In the genomic region with DNA sequence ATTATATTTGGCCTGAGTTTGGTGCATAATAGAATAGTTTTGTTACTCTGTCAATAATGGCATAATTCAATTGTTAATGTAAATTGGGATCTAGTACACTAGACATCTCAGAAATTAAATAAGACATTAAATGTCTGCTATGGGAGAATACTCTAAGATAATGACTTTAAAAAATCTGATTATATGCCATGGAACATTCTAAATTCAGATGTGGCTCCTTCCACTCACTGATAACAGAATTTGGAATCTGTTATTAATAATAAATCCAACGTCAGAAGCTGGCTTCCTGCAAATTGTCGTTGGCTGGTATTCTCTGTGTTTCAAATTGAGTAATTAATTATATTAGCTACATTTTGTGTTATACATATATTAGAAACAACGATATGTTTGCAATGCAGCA, we compare ENCODE assay signal across 30 cellular contexts.
"Had no signal": no experiment of that assay in that cellular context is flagged by ENCODE, and none has a peak within 500 bp of the region (broad histone marks: within the 10 kb centered on the region; RNA-seq: fewer than 3 reads in every experiment).

No MANE protein-coding gene starts in this region.

- H3K4me1 ChIP-seq: adrenal gland, ascending aorta, body of pancreas, breast epithelium had no signal

- DNase-seq: activated effector memory CD4-positive, alpha-beta T cell treated with anti-CD3 and anti-CD28 coated beads, Interleukin-2, amount 50 U/mL, for 16 hours; activated effector memory CD4-positive, alpha-beta T cell treated with Interleukin-2 at 50 U/mL for 16 hours; activated gamma-delta T cell; activated gamma-delta T cell treated with Interleukin-2 at 50 U/mL for 16 hours; activated naive CD4-positive, alpha-beta T cell; activated naive CD4-positive, alpha-beta T cell treated with anti-CD3 and anti-CD28 coated beads for 36 hours; activated naive CD4-positive, alpha-beta T cell treated with anti-CD3 and anti-CD28 coated beads, Interleukin-2, amount 10 ng/mL, durations not matched to agents 7 days and 5 days; activated naive CD4-positive, alpha-beta T cell treated with anti-CD3 and anti-CD28 coated beads, Interleukin-2, amount 50 U/mL, for 16 hours; activated naive CD4-positive, alpha-beta T cell treated with Interleukin-2 at 50 U/mL for 16 hours; activated naive CD8-positive, alpha-beta T cell treated with anti-CD3 and anti-CD28 coated beads for 36 hours; activated naive CD8-positive, alpha-beta T cell treated with anti-CD3 and anti-CD28 coated beads, Interleukin-2, amount 10 ng/mL, durations not matched to agents 7 days and 5 days; activated naive CD8-positive, alpha-beta T cell treated with anti-CD3 and anti-CD28 coated beads, Interleukin-2, amount 50 U/mL, for 24 hours; activated T-cell treated with anti-CD3 and anti-CD28 coated beads, Interleukin-2, amount 50 U/mL, for 4 hours; activated T-cell treated with anti-CD3 and anti-CD28 coated beads, Interleukin-2, amount 50 U/mL, for 48 hours; activated T-cell treated with anti-CD3 and anti-CD28 coated beads, Interleukin-2, amount 50 U/mL, for 72 hours; adrenal gland; amniotic stem cell; amygdala; anterior cingulate cortex; aorta; body of pancreas; brain microvascular endothelial cell; caudate nucleus; central memory CD4-positive, alpha-beta T cell; cerebellar nuclear complex had no signal

- H3K4me3 ChIP-seq: adrenal gland, ascending aorta, body of pancreas, breast epithelium, cardiac muscle cell had no signal

- ATAC-seq: activated naive CD4-positive, alpha-beta T cell treated with anti-CD3 and anti-CD28 coated beads, Interleukin-2, amount 50 U/mL, for 72 hours; activated naive CD8-positive, alpha-beta T cell treated with anti-CD3 and anti-CD28 coated beads, Interleukin-2, amount 50 U/mL, for 24 hours; activated T-cell treated with anti-CD3 and anti-CD28 coated beads, Interleukin-2, amount 50 U/mL, for 4 hours; activated T-cell treated with anti-CD3 and anti-CD28 coated beads, Interleukin-2, amount 50 U/mL, for 72 hours; activated T-helper 17 cell treated with anti-CD3 and anti-CD28 coated beads, Interleukin-2, amount 50 U/mL, for 72 hours; body of pancreas had no signal

- H3K27ac ChIP-seq: adrenal gland, ascending aorta, body of pancreas, brain microvascular endothelial cell, breast epithelium, cardiac muscle cell had no signal

- H3K36me3 ChIP-seq: adrenal gland, ascending aorta, brain microvascular endothelial cell, breast epithelium, cardiac muscle cell had no signal

- H3K27me3 ChIP-seq: adrenal gland, ascending aorta, body of pancreas, brain microvascular endothelial cell, breast epithelium, cardiac muscle cell had no signal

- H3K9me3 ChIP-seq: adrenal gland, ascending aorta, body of pancreas, breast epithelium had no signal
